ENCODE assay signal across 13 cellular contexts in genomic region chr16:49663081-49664057, GRCh38.
DNase-seq lines count a peak whose midpoint lies in the region; TF ChIP-seq lines count a peak whose summit lies in the region.
"Had no signal": no experiment of that assay in that cellular context is flagged by ENCODE, and none has a peak within 500 bp of the region (broad histone marks: within the 10 kb centered on the region; RNA-seq: fewer than 3 reads in every experiment).

No MANE protein-coding gene starts in this region.

- peak overlapping the region; percentile 84 for H3K27ac Mint-ChIP-seq in nephron progenitor cell

- DNase-seq in adrenal gland, result peak in 1 of 7 donors; percentile 19
- peak; percentile 51 for DNase-seq in fibroblast of the aortic adventitia (ENCODE audit: low read depth)
- no peak for DNase-seq in nephron progenitor cell
- peak; percentile 30 for DNase-seq in transverse colon
- DNase-seq in midbrain (lab: John Stamatoyannopoulos, UW), result no peak
- no peak for DNase-seq in NCI-H524 treated with DMSO at 0.1 percent for 48 hours (lab: John Stamatoyannopoulos, UW)
- no peak for DNase-seq in NK-92 treated with Interleukin-12 subunit alpha and Interleukin-12 subunit beta, amount 100 ng/mL, for 24 hours (lab: John Stamatoyannopoulos, UW)
- DNase-seq: activated CD4-positive, alpha-beta T cell treated with anti-CD3 and anti-CD28 coated beads for 1 hour; activated T-cell treated with anti-CD3 and anti-CD28 coated beads, Interleukin-2, amount 50 U/mL, for 48 hours; MV-4-11; stimulated activated CD4-positive, alpha-beta T cell treated with anti-CD3 and anti-CD28 coated beads, Interleukin-1b, Interleukin-23, amount 100 ng/mL, for 48 hours; stimulated activated naive CD4-positive, alpha-beta T cell had no signal

- intact Hi-C loops in adrenal gland (cut with DNase I) (no loop called here), transverse colon (cut with DNase I; ENCODE audit: low total_unique reads) (no loop called here)

- peak overlapping the region in 1 of 4 donors; percentile 23 for H3K4me3 ChIP-seq in adrenal gland
- peak overlapping the region; percentile 28 for H3K4me3 ChIP-seq in fibroblast of the aortic adventitia (ENCODE audit: low read depth, low read length)
- peak overlapping the region in 2 of 4 donors; percentile 5 to 12 for H3K4me3 ChIP-seq in transverse colon

- H3K9me3 Mint-ChIP-seq in nephron progenitor cell, result no peaks in the 10 kb centered on the region

- H3K4me1 ChIP-seq in adrenal gland (replicated peaks in 1 of 2), result no peaks in the 10 kb centered on the region
- H3K4me1 ChIP-seq in transverse colon, result peaks cover 9 to 23% (median 17%) of the 10 kb centered on the region in 4 donors

- no peaks in the 10 kb centered on the region for H3K9me3 ChIP-seq in adrenal gland (replicated peaks in 1 of 3)
- H3K9me3 ChIP-seq in transverse colon, result no peaks in the 10 kb centered on the region
- H3K9me3 ChIP-seq: neutrophil had no signal

- no peak overlapping the region for H3K4me3 Mint-ChIP-seq in nephron progenitor cell

- H3K27me3 Mint-ChIP-seq in nephron progenitor cell (ENCODE audit: low read depth, poor library complexity), result no peaks in the 10 kb centered on the region

- peaks cover 72% of the 10 kb centered on the region for H3K4me1 Mint-ChIP-seq in nephron progenitor cell

- TF ChIP-seq POLR2A in adrenal gland (IDR thresholded peaks at IDR 0.05) (no peak), transverse colon (IDR thresholded peaks at IDR 0.05) (no peak)

- no peaks in the 10 kb centered on the region for H3K27me3 ChIP-seq in adrenal gland
- H3K27me3 ChIP-seq in transverse colon, result no peaks in the 10 kb centered on the region
- H3K27me3 ChIP-seq: neutrophil had no signal

- no peaks in the 10 kb centered on the region for H3K36me3 Mint-ChIP-seq in nephron progenitor cell (ENCODE audit: low read depth)

- no peak for TF ChIP-seq EP300 in transverse colon (IDR thresholded peaks at IDR 0.05; ENCODE audit: low read depth)

- 59 to 75% (median 66%) methylated on average over 26 to 28 of the region's 28 CpGs for WGBS in adrenal gland, 4 donors
- 37% methylated on average over 28 of the region's 28 CpGs; no CpG with 5 or more reads in 1 of the 2 donors for WGBS in transverse colon (ENCODE audit: low coverage in 1 of 2), 2 donors

- TF ChIP-seq CTCF in adrenal gland (IDR thresholded peaks at IDR 0.05), result no peak
- TF ChIP-seq CTCF in fibroblast of the aortic adventitia (IDR thresholded peaks at IDR 0.05; ENCODE audit: insufficient read depth, low read length), result no peak
- no peak for TF ChIP-seq CTCF in nephron progenitor cell (IDR thresholded peaks at IDR 0.05)
- TF ChIP-seq CTCF in transverse colon (IDR thresholded peaks at IDR 0.05), result no peak

- H3K27ac ChIP-seq in adrenal gland, result peak overlapping the region in 3 of 5 donors; percentile 26 to 85 (median 45)
- H3K27ac ChIP-seq in transverse colon, result peak overlapping the region; percentile 65 to 75 (median 70)
- H3K27ac ChIP-seq: neutrophil had no signal

- in situ Hi-C loops in transverse colon (cut with MboI; ENCODE audit: low pct_ligation_motif_present in 1 of 4, low pct_unique_long_range_greater_than_20kb in 1 of 4, low sequenced_read_pairs in 3 of 4), result no loop called here

- H3K36me3 ChIP-seq in adrenal gland (replicated peaks in 1 of 2) (no peaks in the 10 kb centered on the region), transverse colon (no peaks in the 10 kb centered on the region)
- H3K36me3 ChIP-seq: neutrophil had no signal

Comparison
In these comparisons a context has a peak if more than half of its experiments do, and no peak if none do; other contexts are left out.
1. DNase-seq: peak in fibroblast of the aortic adventitia (single experiment) and transverse colon (single experiment); none in nephron progenitor cell (single experiment), midbrain (single experiment), NCI-H524 treated with DMSO at 0.1 percent for 48 hours (single experiment) and NK-92 treated with Interleukin-12 subunit alpha and Interleukin-12 subunit beta, amount 100 ng/mL, for 24 hours (single experiment).